In genomic region chr3:155497930-155498647, GRCh38 we compare ENCODE assay signal across 14 cellular contexts.
DNase-seq lines count a peak whose midpoint lies in the region; ATAC-seq and TF ChIP-seq lines count a peak whose summit lies in the region.
"Had no signal": no experiment of that assay in that cellular context is flagged by ENCODE, and none has a peak within 500 bp of the region (broad histone marks: within the 10 kb centered on the region; RNA-seq: fewer than 3 reads in every experiment).

No MANE protein-coding gene starts in this region.

- no peaks in the 10 kb centered on the region for H3K9me3 Mint-ChIP-seq in activated CD8-positive, alpha-beta memory T cell treated with anti-CD3 and anti-CD28 coated beads, Interleukin-2, amount 10 ng/mL, durations not matched to agents 7 days and 5 days (ENCODE audit: low read depth)

- DNase-seq in AG08396 (ENCODE audit: low spot score) (peak; percentile 57), HK-2 (ENCODE audit: unreplicated experiment) (peak; percentile 30), amniotic epithelial cell (ENCODE audit: low read depth) (peak; percentile 47), foreskin fibroblast (peak; percentile 93 to 97), caudate nucleus (lab: John Stamatoyannopoulos, UW) (no peak), ecto neural progenitor cell (ENCODE audit: low spot score) (no peak)
- no peak for DNase-seq in activated CD8-positive, alpha-beta memory T cell treated with anti-CD3 and anti-CD28 coated beads, Interleukin-2, amount 10 ng/mL, durations not matched to agents 7 days and 5 days
- DNase-seq: activated CD4-positive, alpha-beta T cell treated with anti-CD3 and anti-CD28 coated beads for 48 hours; C1 segment of cervical spinal cord; NCI-H524; retina had no signal

- CTCF ChIA-PET in activated CD8-positive, alpha-beta memory T cell treated with anti-CD3 and anti-CD28 coated beads, Interleukin-2, amount 10 ng/mL, durations not matched to agents 7 days and 5 days (lab: Charles Lee): no interaction called here

- H3K27ac ChIP-seq in caudate nucleus (ENCODE audit: low read depth, low read length): no peak overlapping the region
- H3K27ac ChIP-seq: SK-N-MC, thoracic aorta had no signal

- ATAC-seq in HG02678 (IDR thresholded peaks at IDR 0.05; ENCODE audit: unreplicated experiment): no peak
- ATAC-seq in activated CD8-positive, alpha-beta memory T cell treated with anti-CD3 and anti-CD28 coated beads, Interleukin-2, amount 10 ng/mL, durations not matched to agents 7 days and 5 days: no peak

- TF ChIP-seq CTCF in foreskin fibroblast (IDR thresholded peaks at IDR 0.05; ENCODE audit: low read depth, low read length): no peak

- no peak overlapping the region for H3K4me3 ChIP-seq in foreskin fibroblast (ENCODE audit: low read depth in 1 of 2, low read length in 2 of 2)
- H3K4me3 ChIP-seq: SK-N-MC, thoracic aorta had no signal

- no peaks in the 10 kb centered on the region for H3K27me3 Mint-ChIP-seq in activated CD8-positive, alpha-beta memory T cell treated with anti-CD3 and anti-CD28 coated beads, Interleukin-2, amount 10 ng/mL, durations not matched to agents 7 days and 5 days

- no peaks in the 10 kb centered on the region for H3K36me3 Mint-ChIP-seq in activated CD8-positive, alpha-beta memory T cell treated with anti-CD3 and anti-CD28 coated beads, Interleukin-2, amount 10 ng/mL, durations not matched to agents 7 days and 5 days

- no peak overlapping the region for H3K4me3 Mint-ChIP-seq in activated CD8-positive, alpha-beta memory T cell treated with anti-CD3 and anti-CD28 coated beads, Interleukin-2, amount 10 ng/mL, durations not matched to agents 7 days and 5 days

- H3K4me1 Mint-ChIP-seq in activated CD8-positive, alpha-beta memory T cell treated with anti-CD3 and anti-CD28 coated beads, Interleukin-2, amount 10 ng/mL, durations not matched to agents 7 days and 5 days: peaks cover 5% of the 10 kb centered on the region

- H3K27ac Mint-ChIP-seq in activated CD8-positive, alpha-beta memory T cell treated with anti-CD3 and anti-CD28 coated beads, Interleukin-2, amount 10 ng/mL, durations not matched to agents 7 days and 5 days: no peak overlapping the region

Comparison
In these comparisons a context has a peak if more than half of its experiments do, and no peak if none do; other contexts are left out.
1. DNase-seq: peak in AG08396 (single experiment), HK-2 (single experiment), amniotic epithelial cell (single experiment) and foreskin fibroblast (2 of 2); none in caudate nucleus (0 of 61), ecto neural progenitor cell (single experiment) and activated CD8-positive, alpha-beta memory T cell treated with anti-CD3 and anti-CD28 coated beads, Interleukin-2, amount 10 ng/mL, durations not matched to agents 7 days and 5 days (single experiment).